In genomic region chr2:236052926-236053846, GRCh38 we compare ENCODE assay signal across 30 cellular contexts.
DNase-seq lines count a peak whose midpoint lies in the region; ATAC-seq, FAIRE-seq and TF ChIP-seq lines count a peak whose summit lies in the region.
"Had no signal": no experiment of that assay in that cellular context is flagged by ENCODE, and none has a peak within 500 bp of the region (broad histone marks: within the 10 kb centered on the region; RNA-seq: fewer than 3 reads in every experiment).

No MANE protein-coding gene starts in this region.

- peaks cover 19% of the 10 kb centered on the region for H3K27me3 ChIP-seq in HUES64 (ENCODE audit: insufficient read depth, low read length)
- H3K27me3 ChIP-seq in GM23248 (replicated peaks; ENCODE audit: insufficient read depth): no peaks in the 10 kb centered on the region
- no peaks in the 10 kb centered on the region for H3K27me3 ChIP-seq in small intestine (ENCODE audit: control insufficient read depth in 2 of 2, insufficient read depth in 2 of 2, low read length in 2 of 2)
- H3K27me3 ChIP-seq: sigmoid colon, transverse colon had no signal

- H2AFZ ChIP-seq in GM23248: no peak overlapping the region

- H3K4me3 Mint-ChIP-seq in endothelial cell (ENCODE audit: unreplicated experiment): no peak overlapping the region
- H3K4me3 Mint-ChIP-seq: activated naive CD8-positive, alpha-beta T cell treated with anti-CD3 and anti-CD28 coated beads, Interleukin-2, amount 10 ng/mL, durations not matched to agents 7 days and 5 days; activated T-cell treated with anti-CD3 and anti-CD28 coated beads, Interleukin-2, amount 50 U/mL, for 4 hours; neural crest cell; T-helper 1 cell treated with Interleukin-12 subunit alpha and Interleukin-12 subunit beta and Interleukin-4 antibody, amounts not matched to agents 30 μg/mL and 1 μg/mL, for 36 hours had no signal

- peak overlapping the region; percentile 12; the same call in 1 of the 2 replicates for H3K4me3 ChIP-seq in HUES64 (ENCODE audit: low read length)
- no peak overlapping the region for H3K4me3 ChIP-seq in GM23248
- H3K4me3 ChIP-seq in small intestine (ENCODE audit: low read depth in 1 of 2, low read length in 2 of 2): no peak overlapping the region
- H3K4me3 ChIP-seq: prostate gland, sigmoid colon, transverse colon had no signal

- H3K79me2 ChIP-seq in GM23248 (ENCODE audit: insufficient read depth): no peaks in the 10 kb centered on the region

- peaks cover 4% of the 10 kb centered on the region for H3K4me1 Mint-ChIP-seq in endothelial cell (ENCODE audit: unreplicated experiment)

- TF ChIP-seq CTCF in endothelial cell (IDR thresholded peaks at IDR 0.05; ENCODE audit: unreplicated experiment): no peak

- H3K9me3 ChIP-seq in HUES64 (ENCODE audit: insufficient read depth, low read depth, low read length) (peaks cover 3% of the 10 kb centered on the region; the same call in 1 of the 2 replicates), GM23248 (ENCODE audit: low read depth) (no peaks in the 10 kb centered on the region), small intestine (ENCODE audit: control insufficient read depth, low read depth) (no peaks in the 10 kb centered on the region)
- H3K9me3 ChIP-seq: prostate gland, sigmoid colon, SK-N-SH, transverse colon had no signal

- H3K27me3 Mint-ChIP-seq in endothelial cell (ENCODE audit: unreplicated experiment): peaks cover 7% of the 10 kb centered on the region

- no peak overlapping the region for H3K27ac Mint-ChIP-seq in endothelial cell (ENCODE audit: unreplicated experiment)
- H3K27ac Mint-ChIP-seq: activated naive CD8-positive, alpha-beta T cell treated with anti-CD3 and anti-CD28 coated beads, Interleukin-2, amount 10 ng/mL, durations not matched to agents 7 days and 5 days; T-helper 1 cell treated with Interleukin-12 subunit alpha and Interleukin-12 subunit beta and Interleukin-4 antibody, amounts not matched to agents 30 μg/mL and 1 μg/mL, for 36 hours had no signal

- H3K9me3 Mint-ChIP-seq in endothelial cell (ENCODE audit: unreplicated experiment): no peaks in the 10 kb centered on the region
- H3K9me3 Mint-ChIP-seq: T-helper 1 cell treated with Interleukin-12 subunit alpha and Interleukin-12 subunit beta and Interleukin-4 antibody, amounts not matched to agents 30 μg/mL and 1 μg/mL, for 36 hours had no signal

- H3K4me1 ChIP-seq in HUES64 (ENCODE audit: insufficient read depth, low read length) (peaks cover 31% of the 10 kb centered on the region), GM23248 (ENCODE audit: insufficient read depth) (no peaks in the 10 kb centered on the region), small intestine (ENCODE audit: control insufficient read depth in 2 of 2, insufficient read depth in 1 of 2, low read depth in 1 of 2, low read length in 1 of 2) (no peaks in the 10 kb centered on the region)
- H3K4me1 ChIP-seq: prostate gland had no signal

- H3K27ac ChIP-seq in HUES64 (ENCODE audit: low read depth, low read length) (0 out of 2 replicates have a peak overlapping the region, but pooled peaks have one; percentile 31), GM23248 (no peak overlapping the region), small intestine (ENCODE audit: low read depth in 1 of 2, low read length in 1 of 2) (no peak overlapping the region)
- H3K27ac ChIP-seq: prostate gland, sigmoid colon, transverse colon had no signal

- H3K9me2 ChIP-seq in GM23248 (ENCODE audit: insufficient read depth): no peaks in the 10 kb centered on the region
- H3K9me2 ChIP-seq: SK-N-SH had no signal

- in situ Hi-C loops in GM23248 (cut with MboI): no loop called here

- H3K9ac ChIP-seq in HUES64 (ENCODE audit: low read depth, low read length) (no peak overlapping the region), GM23248 (no peak overlapping the region)
- H3K9ac ChIP-seq: SK-N-SH had no signal

- no peak for FAIRE-seq in small intestine (lab: Jason Lieb, UNC)
- FAIRE-seq: bronchial epithelial cell, colon, GM12891 had no signal

- peaks cover 12% of the 10 kb centered on the region for H3K36me3 ChIP-seq in HUES64 (ENCODE audit: insufficient read depth, low read length)
- peaks cover 4% of the 10 kb centered on the region; the same call in 1 of the 2 replicates for H3K36me3 ChIP-seq in GM23248 (ENCODE audit: low read depth)
- peaks cover 0 to 7% of the 10 kb centered on the region in 2 donors for H3K36me3 ChIP-seq in small intestine (ENCODE audit: control insufficient read depth in 2 of 2, insufficient read depth in 2 of 2, low read length in 2 of 2)
- H3K36me3 ChIP-seq: prostate gland had no signal

- WGBS in HUES64: 49% methylated on average over 38 of the region's 38 CpGs
- WGBS in GM23248 (ENCODE audit: low coverage in 1 of 2, low lambda C conversion rate in 2 of 2, missing lambda C conversion rate in 2 of 2), 2 experiments: 97 to 99% methylated on average over 38 of the region's 38 CpGs
- 82 to 89% (median 88%) methylated on average over 38 of the region's 38 CpGs for WGBS in small intestine, 3 donors

- H4K20me1 ChIP-seq in GM23248 (ENCODE audit: insufficient read depth): no peaks in the 10 kb centered on the region

- DNase-seq in endothelial cell (ENCODE audit: low spot score) (peak; percentile 8), left kidney (ENCODE audit: low read depth, low spot score) (peak; percentile 25), retina (peak; percentile 59), GM23248 (no peak), small intestine (no peak)
- no peak for DNase-seq in stimulated activated naive CD8-positive, alpha-beta T cell treated with anti-CD3 and anti-CD28 coated beads, Interleukin-15, Interleukin-2, amounts not matched to agents 100 U/mL and 50 U/mL, for 24 hours
- DNase-seq: activated CD4-positive, CD25-positive, alpha-beta regulatory T cell; activated gamma-delta T cell; activated naive CD8-positive, alpha-beta T cell treated with anti-CD3 and anti-CD28 coated beads, Interleukin-2, amount 10 ng/mL, durations not matched to agents 7 days and 5 days; activated T-cell treated with anti-CD3 and anti-CD28 coated beads, Interleukin-2, amount 50 U/mL, for 4 hours; aorta; DMS153; effector CD8-positive, alpha-beta T cell; erythroblast; NCI-H1048; NCI-H1694 treated with DMSO at 0.1 percent for 48 hours; NCI-H2171 treated with DMSO at 0.1 percent for 48 hours; NCI-H510A; PC-3; sigmoid colon; stimulated activated CD4-positive, alpha-beta T cell treated with anti-CD3 and anti-CD28 coated beads, Interleukin-4, amount 100 ng/mL, for 1 hour; transverse colon had no signal

- no peak overlapping the region for H3K4me2 ChIP-seq in GM23248 (ENCODE audit: unreplicated experiment)
- H3K4me2 ChIP-seq: SK-N-SH had no signal

- no peak for ATAC-seq in stimulated activated naive CD8-positive, alpha-beta T cell treated with anti-CD3 and anti-CD28 coated beads, Interleukin-15, Interleukin-2, amounts not matched to agents 100 U/mL and 50 U/mL, for 24 hours
- ATAC-seq: activated T-cell treated with anti-CD3 and anti-CD28 coated beads, Interleukin-2, amount 50 U/mL, for 4 hours; PC-3 had no signal

- no peaks in the 10 kb centered on the region for H3F3A ChIP-seq in GM23248 (ENCODE audit: insufficient read depth)

- peaks cover 20% of the 10 kb centered on the region for H3K36me3 Mint-ChIP-seq in endothelial cell (ENCODE audit: low read depth, unreplicated experiment)
- H3K36me3 Mint-ChIP-seq: activated naive CD8-positive, alpha-beta T cell treated with anti-CD3 and anti-CD28 coated beads, Interleukin-2, amount 10 ng/mL, durations not matched to agents 7 days and 5 days had no signal

Comparison
In these comparisons a context has a peak if more than half of its experiments do, and no peak if none do; other contexts are left out.
1. DNase-seq: peak in endothelial cell (single experiment), left kidney (single experiment) and retina (single experiment); none in stimulated activated naive CD8-positive, alpha-beta T cell treated with anti-CD3 and anti-CD28 coated beads, Interleukin-15, Interleukin-2, amounts not matched to agents 100 U/mL and 50 U/mL, for 24 hours (single experiment), GM23248 (single experiment) and small intestine (single experiment).